Comparison of ENCODE assay signal across 9 cellular contexts in genomic region chr11:115581871-115582639, GRCh38.
DNase-seq lines count a peak whose midpoint lies in the region; ATAC-seq and TF ChIP-seq lines count a peak whose summit lies in the region.
"Had no signal": no experiment of that assay in that cellular context is flagged by ENCODE, and none has a peak within 500 bp of the region (broad histone marks: within the 10 kb centered on the region; RNA-seq: fewer than 3 reads in every experiment).

No MANE protein-coding gene starts in this region.

- ATAC-seq in GM18867 (IDR thresholded peaks at IDR 0.05; ENCODE audit: unreplicated experiment) = no peak

- H3K4me3 ChIP-seq in foreskin fibroblast (ENCODE audit: low read depth in 1 of 2, low read length in 2 of 2) = no peak overlapping the region

- in situ Hi-C loops in G401 (cut with HindIII; ENCODE audit: low sequenced_read_pairs) = no loop called here

- H3K27ac Mint-ChIP-seq in activated T-cell treated with anti-CD3 and anti-CD28 coated beads, Interleukin-2, amount 50 U/mL, for 24 hours = no peak overlapping the region

- H3K36me3 Mint-ChIP-seq in activated T-cell treated with anti-CD3 and anti-CD28 coated beads, Interleukin-2, amount 50 U/mL, for 24 hours (ENCODE audit: low read depth) = no peaks in the 10 kb centered on the region

- no peaks in the 10 kb centered on the region for H3K4me1 Mint-ChIP-seq in activated T-cell treated with anti-CD3 and anti-CD28 coated beads, Interleukin-2, amount 50 U/mL, for 24 hours (ENCODE audit: low read depth)

- H3K27me3 Mint-ChIP-seq in activated T-cell treated with anti-CD3 and anti-CD28 coated beads, Interleukin-2, amount 50 U/mL, for 24 hours = peaks cover 3% of the 10 kb centered on the region

- peaks cover 3% of the 10 kb centered on the region for H3K9me3 Mint-ChIP-seq in activated T-cell treated with anti-CD3 and anti-CD28 coated beads, Interleukin-2, amount 50 U/mL, for 24 hours

- DNase-seq in COLO668 (lab: John Stamatoyannopoulos, UW; ENCODE audit: unreplicated experiment) (peak; percentile 46), NCI-H1105 (lab: John Stamatoyannopoulos, UW) (peak; percentile 80), SHP77 (lab: John Stamatoyannopoulos, UW) (peak; percentile 39 to 43), left kidney (ENCODE audit: low read depth, low spot score) (peak; percentile 77), foreskin fibroblast (no peak), G401 (ENCODE audit: low spot score) (no peak)
- DNase-seq in activated T-cell treated with anti-CD3 and anti-CD28 coated beads, Interleukin-2, amount 50 U/mL, for 24 hours = no peak
- DNase-seq: effector memory CD4-positive, alpha-beta T cell had no signal

- TF ChIP-seq CTCF in foreskin fibroblast (IDR thresholded peaks at IDR 0.05; ENCODE audit: low read depth, low read length) = no peak

- H3K4me3 Mint-ChIP-seq in activated T-cell treated with anti-CD3 and anti-CD28 coated beads, Interleukin-2, amount 50 U/mL, for 24 hours = no peak overlapping the region

Comparison
In these comparisons a context has a peak if more than half of its experiments do, and no peak if none do; other contexts are left out.
1. DNase-seq: peak in COLO668 (single experiment), NCI-H1105 (single experiment), SHP77 (2 of 2) and left kidney (single experiment); none in activated T-cell treated with anti-CD3 and anti-CD28 coated beads, Interleukin-2, amount 50 U/mL, for 24 hours (single experiment), foreskin fibroblast (0 of 2) and G401 (single experiment).